10 cellular contexts compared by ENCODE assay signal in the genomic region with DNA sequence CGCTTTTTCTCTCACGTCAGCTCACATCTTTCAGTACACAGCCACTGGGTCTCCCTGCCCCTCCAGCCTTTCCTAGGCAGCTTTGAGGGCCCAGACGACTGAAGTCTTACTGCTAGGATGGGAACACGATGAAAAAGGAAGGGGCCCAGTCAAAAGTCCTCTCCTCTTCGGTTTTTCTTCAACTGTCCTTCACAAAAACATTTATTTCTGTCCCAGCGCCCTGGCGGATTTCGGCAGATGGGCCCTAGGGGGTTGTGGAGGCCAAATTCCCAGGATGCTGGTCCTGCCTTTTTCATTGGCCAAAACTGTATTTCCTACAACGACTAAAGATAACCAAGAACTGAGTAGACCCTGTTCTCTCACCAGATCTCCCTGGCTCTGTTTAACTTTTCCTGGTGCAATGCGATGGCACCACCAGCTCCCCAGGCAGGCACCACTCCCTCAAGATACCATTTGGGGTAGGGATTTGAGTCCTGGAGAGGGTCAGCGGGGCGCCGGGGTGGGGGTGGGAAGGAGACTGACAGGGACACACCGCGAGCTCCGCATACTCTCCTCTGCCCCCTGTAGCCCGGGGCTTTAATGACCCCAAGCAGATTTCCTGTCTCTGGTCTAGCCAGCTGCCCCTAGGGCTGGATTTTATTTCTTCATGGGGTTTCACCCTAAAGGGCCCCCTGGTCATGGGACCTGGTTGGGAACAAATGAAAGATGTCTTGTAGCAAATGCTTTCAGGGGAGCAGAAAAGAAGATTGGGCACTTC. TPM values are rescaled to one million over a fixed set of nuclear protein-coding genes. Genes with fewer than 3 reads are reported as not detected.
DNase-seq lines count a peak whose midpoint lies in the region; ATAC-seq, FAIRE-seq and TF ChIP-seq lines count a peak whose summit lies in the region.
"Had no signal": no experiment of that assay in that cellular context is flagged by ENCODE, and none has a peak within 500 bp of the region (broad histone marks: within the 10 kb centered on the region; RNA-seq: fewer than 3 reads in every experiment).

No MANE protein-coding gene starts in this region.

- FAIRE-seq in GM12891 (lab: Jason Lieb, UNC): no peak

- H3K4me1 Mint-ChIP-seq in T-helper 17 cell: peaks cover 21% of the 10 kb centered on the region
- H3K4me1 Mint-ChIP-seq in progenitor cell of endocrine pancreas (ENCODE audit: low read depth): peaks cover 13% of the 10 kb centered on the region

- H3K9ac ChIP-seq in ES-I3 (ENCODE audit: low read depth, low read length): peak overlapping the region; percentile 49; the same call in 1 of the 2 replicates

- DNase-seq in T-helper 17 cell (no peak), fibroblast of gingiva (ENCODE audit: low read depth) (peak; percentile 47), progenitor cell of endocrine pancreas (ENCODE audit: low spot score, unreplicated experiment) (no peak), H4 (ENCODE audit: low spot score) (no peak), GM12891 (ENCODE audit: insufficient read length, low spot score) (no peak), anterior cingulate cortex (lab: John Stamatoyannopoulos, UW) (no peak)
- DNase-seq: stimulated activated CD4-positive, alpha-beta T cell treated with anti-CD3 and anti-CD28 coated beads, Interleukin-1b, Interleukin-23, amount 100 ng/mL, for 48 hours had no signal

- H3K27ac Mint-ChIP-seq in T-helper 17 cell (no peak overlapping the region), progenitor cell of endocrine pancreas (no peak overlapping the region)

- H3K9me3 Mint-ChIP-seq in progenitor cell of endocrine pancreas (ENCODE audit: low read depth): no peaks in the 10 kb centered on the region

- ATAC-seq in T-helper 17 cell: no peak
- no peak for ATAC-seq in HG03378 (IDR thresholded peaks at IDR 0.05; ENCODE audit: unreplicated experiment)
- ATAC-seq: activated CD4-positive, CD25-positive, alpha-beta regulatory T cell treated with anti-CD3 and anti-CD28 coated beads, Interleukin-2, amount 50 U/mL, for 24 hours had no signal

- peaks cover 9% of the 10 kb centered on the region for H3K36me3 Mint-ChIP-seq in T-helper 17 cell (ENCODE audit: low read depth)
- peaks cover 1% of the 10 kb centered on the region for H3K36me3 Mint-ChIP-seq in progenitor cell of endocrine pancreas (ENCODE audit: insufficient read depth)

- no peaks in the 10 kb centered on the region; the same call in 1 of the 2 replicates for H3K4me1 ChIP-seq in ES-I3 (ENCODE audit: insufficient read depth, low read length)

- H3K9me3 ChIP-seq in ES-I3 (ENCODE audit: control insufficient read depth, insufficient read depth, low read length) (no peaks in the 10 kb centered on the region), T-helper 17 cell (ENCODE audit: control insufficient read depth, low read length, poor library complexity, severe bottlenecking) (no peaks in the 10 kb centered on the region)

- no peaks in the 10 kb centered on the region for H3K36me3 ChIP-seq in ES-I3 (ENCODE audit: insufficient read depth, low read length)

- peaks cover 95% of the 10 kb centered on the region for H3K27me3 Mint-ChIP-seq in T-helper 17 cell
- peaks cover 94% of the 10 kb centered on the region for H3K27me3 Mint-ChIP-seq in progenitor cell of endocrine pancreas

- TF ChIP-seq POLR2A in GM12891 (IDR thresholded peaks at IDR 0.05; ENCODE audit: low read depth, low read length): no peak

- no peak for TF ChIP-seq CTCF in progenitor cell of endocrine pancreas (IDR thresholded peaks at IDR 0.05; ENCODE audit: unreplicated experiment)

- H3K4me3 Mint-ChIP-seq in T-helper 17 cell: peak overlapping the region; percentile 63
- peak overlapping the region; percentile 62 for H3K4me3 Mint-ChIP-seq in progenitor cell of endocrine pancreas (ENCODE audit: low read depth)

TF ChIP-seq in GM12891, 5 proteins besides CTCF, POLR2A, EP300 and RAD21:
- no peak for TF ChIP-seq TAF1 (IDR thresholded peaks at IDR 0.05; ENCODE audit: low read depth, low read length)
TF ChIP-seq in GM12891: peak in this region for 0.

RNA-seq across cellular contexts. Expression of gene SIX2, which starts 7.4 kb away (rescaled TPM):
- total RNA-seq in T-helper 17 cell: not detected
- total RNA-seq in progenitor cell of endocrine pancreas: 4.0 and 7.0 TPM in 2 replicates
- total RNA-seq in H4 (2014; rRNA removed; shearing (Covaris generic)): 0.06 and 0.52 TPM in 2 replicates
- polyA plus RNA-seq in GM12891 (2012; ENCODE audit: low read depth, missing spikeins): not detected
